ENCODE assay signal across 22 cellular contexts in genomic region chr2:111178296-111178695, GRCh38. TPM values are rescaled to one million over a fixed set of nuclear protein-coding genes. Genes with fewer than 3 reads are reported as not detected.
DNase-seq lines count a peak whose midpoint lies in the region; ATAC-seq, FAIRE-seq and TF ChIP-seq lines count a peak whose summit lies in the region.
"Had no signal": no experiment of that assay in that cellular context is flagged by ENCODE, and none has a peak within 500 bp of the region (broad histone marks: within the 10 kb centered on the region; RNA-seq: fewer than 3 reads in every experiment).

No MANE protein-coding gene starts in this region.

- DNase-seq in colonic mucosa (peak; percentile 33), small intestine (peak; percentile 48), Right ventricle myocardium superior (no peak), ACHN (no peak), upper lobe of right lung (no peak)
- DNase-seq: BE2C; DMS153; DND-41; Karpas-422; NCI-H1092 treated with DMSO at 0.1 percent for 48 hours; NCI-H1436 treated with DMSO at 0.1 percent for 48 hours; NCI-H1930; NCI-H2107; NCI-H748 treated with DMSO at 0.1 percent for 48 hours; NK-92 treated with Interleukin-12 subunit alpha and Interleukin-12 subunit beta, amount 100 ng/mL, for 24 hours; PC-9; SHP77 treated with DMSO at 0.1 percent for 48 hours had no signal

- H3K27me3 ChIP-seq in colonic mucosa, result no peaks in the 10 kb centered on the region
- no peaks in the 10 kb centered on the region for H3K27me3 ChIP-seq in liver (ENCODE audit: control insufficient read depth in 4 of 4, insufficient read depth in 4 of 4, low read length in 3 of 4)
- H3K27me3 ChIP-seq in small intestine (ENCODE audit: control insufficient read depth in 2 of 2, insufficient read depth in 2 of 2, low read length in 2 of 2), result peaks cover 0 to 3% of the 10 kb centered on the region in 2 donors
- no peaks in the 10 kb centered on the region for H3K27me3 ChIP-seq in upper lobe of right lung
- H3K27me3 ChIP-seq: BE2C had no signal

- H3K9me3 ChIP-seq in colonic mucosa (no peaks in the 10 kb centered on the region), liver (ENCODE audit: control insufficient read depth in 4 of 4, low read length in 3 of 4) (no peaks in the 10 kb centered on the region), small intestine (ENCODE audit: control insufficient read depth, low read depth) (no peaks in the 10 kb centered on the region), upper lobe of right lung (no peaks in the 10 kb centered on the region)
- H3K9me3 ChIP-seq: BE2C had no signal

- H3K9ac ChIP-seq in colonic mucosa (ENCODE audit: low read depth in 2 of 2, low read length in 2 of 2), result no peak overlapping the region
- no peak overlapping the region for H3K9ac ChIP-seq in liver (ENCODE audit: low read depth in 1 of 2, low read length in 2 of 2)

- intact Hi-C loops in colonic mucosa (cut with DNase I) (no loop called here), Right ventricle myocardium superior (cut with DNase I) (no loop called here), upper lobe of right lung (cut with DNase I) (no loop called here)

- no peak for ATAC-seq in Right ventricle myocardium superior (ENCODE audit: poor library complexity)
- ATAC-seq in GM19023 (IDR thresholded peaks at IDR 0.05; ENCODE audit: unreplicated experiment), result no peak
- no peak for ATAC-seq in upper lobe of right lung

- H3K4me3 ChIP-seq in colonic mucosa (no peak overlapping the region), liver (ENCODE audit: low read depth in 1 of 3, low read length in 3 of 3) (no peak overlapping the region), small intestine (ENCODE audit: low read depth in 1 of 2, low read length in 2 of 2) (no peak overlapping the region), upper lobe of right lung (no peak overlapping the region)
- H3K4me3 ChIP-seq: PC-9, SK-N-MC had no signal

- H3K36me3 ChIP-seq in colonic mucosa, result no peaks in the 10 kb centered on the region
- no peaks in the 10 kb centered on the region for H3K36me3 ChIP-seq in liver (ENCODE audit: control insufficient read depth in 4 of 4, insufficient read depth in 3 of 4, low read depth in 1 of 4, low read length in 3 of 4)
- no peaks in the 10 kb centered on the region for H3K36me3 ChIP-seq in small intestine (ENCODE audit: control insufficient read depth in 2 of 2, insufficient read depth in 2 of 2, low read length in 2 of 2)
- no peaks in the 10 kb centered on the region for H3K36me3 ChIP-seq in upper lobe of right lung
- H3K36me3 ChIP-seq: BE2C had no signal

- 91% methylated on average over 4 of the region's 4 CpGs for WGBS in liver
- 76 to 92% (median 82%) methylated on average over 4 of the region's 4 CpGs for WGBS in small intestine, 3 donors

- no peak overlapping the region for H3K27ac ChIP-seq in colonic mucosa
- peak overlapping the region; percentile 79 to 94 for H3K27ac ChIP-seq in liver (ENCODE audit: low read depth in 1 of 2, low read length in 2 of 2)
- no peak overlapping the region for H3K27ac ChIP-seq in small intestine (ENCODE audit: low read depth in 1 of 2, low read length in 1 of 2)
- no peak overlapping the region for H3K27ac ChIP-seq in upper lobe of right lung
- H3K27ac ChIP-seq: PC-9, RWPE1, SK-N-MC had no signal

- H3K4me1 ChIP-seq in colonic mucosa (peaks cover 9% of the 10 kb centered on the region), liver (ENCODE audit: control insufficient read depth in 4 of 4, insufficient read depth in 4 of 4, low read length in 3 of 4) (peaks cover 16 to 34% (median 28%) of the 10 kb centered on the region in 4 donors), small intestine (ENCODE audit: control insufficient read depth in 2 of 2, insufficient read depth in 1 of 2, low read depth in 1 of 2, low read length in 1 of 2) (peaks cover 0 to 11% of the 10 kb centered on the region in 2 donors), upper lobe of right lung (no peaks in the 10 kb centered on the region)
- H3K4me1 ChIP-seq: BE2C had no signal

- TF ChIP-seq CTCF in colonic mucosa (IDR thresholded peaks at IDR 0.05) (no peak), liver (IDR thresholded peaks at IDR 0.05; ENCODE audit: low read depth, low read length, missing input control) (no peak), upper lobe of right lung (IDR thresholded peaks at IDR 0.05) (no peak)

- no peak for FAIRE-seq in small intestine (lab: Jason Lieb, UNC)
- FAIRE-seq: GM12892 had no signal

- in situ Hi-C loops in ACHN (cut with HindIII; ENCODE audit: low pct_ligation_motif_present, low pct_unique_long_range_greater_than_20kb, low sequenced_read_pairs), result no loop called here

- TF ChIP-seq RAD21 in liver (IDR thresholded peaks at IDR 0.05), result no peak

TF ChIP-seq in liver, 16 proteins besides CTCF, POLR2A, EP300 and RAD21:
- no peak for TF ChIP-seq GABPA (IDR thresholded peaks at IDR 0.05 in 1 of 2, conservative IDR thresholded peaks at IDR 0.05 in 1 of 2)
- TF ChIP-seq NR2F2 (IDR thresholded peaks at IDR 0.05), result no peak
- TF ChIP-seq ZBTB33 (IDR thresholded peaks at IDR 0.05), result no peak
- TF ChIP-seq SP1 (IDR thresholded peaks at IDR 0.05), result no peak
- no peak for TF ChIP-seq ATF3 (IDR thresholded peaks at IDR 0.05)
- TF ChIP-seq YY1 (IDR thresholded peaks at IDR 0.05), result no peak
- TF ChIP-seq, protein P1, sequence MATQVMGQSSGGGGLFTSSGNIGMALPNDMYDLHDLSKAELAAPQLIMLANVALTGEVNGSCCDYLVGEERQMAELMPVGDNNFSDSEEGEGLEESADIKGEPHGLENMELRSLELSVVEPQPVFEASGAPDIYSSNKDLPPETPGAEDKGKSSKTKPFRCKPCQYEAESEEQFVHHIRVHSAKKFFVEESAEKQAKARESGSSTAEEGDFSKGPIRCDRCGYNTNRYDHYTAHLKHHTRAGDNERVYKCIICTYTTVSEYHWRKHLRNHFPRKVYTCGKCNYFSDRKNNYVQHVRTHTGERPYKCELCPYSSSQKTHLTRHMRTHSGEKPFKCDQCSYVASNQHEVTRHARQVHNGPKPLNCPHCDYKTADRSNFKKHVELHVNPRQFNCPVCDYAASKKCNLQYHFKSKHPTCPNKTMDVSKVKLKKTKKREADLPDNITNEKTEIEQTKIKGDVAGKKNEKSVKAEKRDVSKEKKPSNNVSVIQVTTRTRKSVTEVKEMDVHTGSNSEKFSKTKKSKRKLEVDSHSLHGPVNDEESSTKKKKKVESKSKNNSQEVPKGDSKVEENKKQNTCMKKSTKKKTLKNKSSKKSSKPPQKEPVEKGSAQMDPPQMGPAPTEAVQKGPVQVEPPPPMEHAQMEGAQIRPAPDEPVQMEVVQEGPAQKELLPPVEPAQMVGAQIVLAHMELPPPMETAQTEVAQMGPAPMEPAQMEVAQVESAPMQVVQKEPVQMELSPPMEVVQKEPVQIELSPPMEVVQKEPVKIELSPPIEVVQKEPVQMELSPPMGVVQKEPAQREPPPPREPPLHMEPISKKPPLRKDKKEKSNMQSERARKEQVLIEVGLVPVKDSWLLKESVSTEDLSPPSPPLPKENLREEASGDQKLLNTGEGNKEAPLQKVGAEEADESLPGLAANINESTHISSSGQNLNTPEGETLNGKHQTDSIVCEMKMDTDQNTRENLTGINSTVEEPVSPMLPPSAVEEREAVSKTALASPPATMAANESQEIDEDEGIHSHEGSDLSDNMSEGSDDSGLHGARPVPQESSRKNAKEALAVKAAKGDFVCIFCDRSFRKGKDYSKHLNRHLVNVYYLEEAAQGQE (IDR thresholded peaks at IDR 0.05), result no peak
- TF ChIP-seq HNF4G (IDR thresholded peaks at IDR 0.05), result no peak
- TF ChIP-seq JUND (IDR thresholded peaks at IDR 0.05), result no peak
- no peak for TF ChIP-seq EGR1 (IDR thresholded peaks at IDR 0.05; ENCODE audit: low read depth in 2 of 2)
- no peak for TF ChIP-seq MAX (IDR thresholded peaks at IDR 0.05)
- no peak for TF ChIP-seq RXRA (IDR thresholded peaks at IDR 0.05)
- TF ChIP-seq FOXA1 (IDR thresholded peaks at IDR 0.05), result no peak
- no peak for TF ChIP-seq FOXA2 (IDR thresholded peaks at IDR 0.05)
- TF ChIP-seq TAF1 (conservative IDR thresholded peaks at IDR 0.05), result no peak
- no peak for TF ChIP-seq HNF4A (conservative IDR thresholded peaks at IDR 0.05)

RNA-seq across cellular contexts. Expression of gene BCL2L11, which starts 57.6 kb away (rescaled TPM):
- total RNA-seq in colonic mucosa (10 to 100 TPM; 21.3 to 31.7 TPM), liver (10 to 100 TPM; 19.4 to 19.5 TPM), Right ventricle myocardium superior (10.8 TPM), upper lobe of right lung (23.9 TPM)
- polyA plus RNA-seq in liver (1 to 10 TPM; 5.0 TPM), small intestine (10 to 100 TPM in 2 of 3 donors, 1 to 10 TPM in 1; 8.5 to 10.8 (median 10.3) TPM)

Comparison
In these comparisons a context has a peak if more than half of its experiments do, and no peak if none do; other contexts are left out.
1. DNase-seq: peak in colonic mucosa (single experiment) and small intestine (single experiment); none in Right ventricle myocardium superior (single experiment), ACHN (single experiment) and upper lobe of right lung (single experiment).
2. H3K27ac ChIP-seq: peak in liver (2 of 2); none in colonic mucosa (single experiment), small intestine (0 of 2) and upper lobe of right lung (single experiment).